ENCODE assay signal across 11 cellular contexts in genomic region chr9:130110166-130110565, GRCh38. TPM values are rescaled to one million over a fixed set of nuclear protein-coding genes. Genes with fewer than 3 reads are reported as not detected.
DNase-seq lines count a peak whose midpoint lies in the region; ATAC-seq and TF ChIP-seq lines count a peak whose summit lies in the region.
"Had no signal": no experiment of that assay in that cellular context is flagged by ENCODE, and none has a peak within 500 bp of the region (broad histone marks: within the 10 kb centered on the region; RNA-seq: fewer than 3 reads in every experiment).

No MANE protein-coding gene starts in this region.

- H3K4me3 Mint-ChIP-seq in H9 (no peak overlapping the region), natural killer cell (no peak overlapping the region)

- TF ChIP-seq CTCF in H9 (conservative IDR thresholded peaks at IDR 0.05) = peak; percentile 60
- peak; percentile 29 for TF ChIP-seq CTCF in astrocyte of the cerebellum (IDR thresholded peaks at IDR 0.05; ENCODE audit: low read depth, low read length, missing control alignments)
- TF ChIP-seq CTCF in natural killer cell (IDR thresholded peaks at IDR 0.05) = no peak

- peak overlapping the region; percentile 32 to 68 (median 52); a peak in 4 of 7 replicates for H3K27ac Mint-ChIP-seq in H9
- peak overlapping the region; percentile 16 to 37 for H3K27ac Mint-ChIP-seq in natural killer cell

- DNase-seq in DMS 273 (lab: John Stamatoyannopoulos, UW; ENCODE audit: unreplicated experiment) (peak; percentile 12), DMS 273 treated with DMSO at 0.1 percent for 48 hours (lab: John Stamatoyannopoulos, UW) (no peak), H9 (peak; percentile 47), astrocyte of the cerebellum (ENCODE audit: low read depth) (no peak), natural killer cell (no peak), COLO829 (ENCODE audit: low spot score) (no peak), occipital lobe (lab: John Stamatoyannopoulos, UW) (no peak)

- H2AK5ac ChIP-seq in H9 (ENCODE audit: insufficient read length, low read length) = no peak overlapping the region

- H4K8ac ChIP-seq in H9 (replicated peaks; ENCODE audit: insufficient read length, low read depth, low read length) = no peak overlapping the region

- H4K20me1 ChIP-seq in H9 (ENCODE audit: control insufficient read depth, insufficient read depth, insufficient read length) = no peaks in the 10 kb centered on the region

- no peak overlapping the region for H4K91ac ChIP-seq in H9 (ENCODE audit: insufficient read length, low read depth, low read length)

- H3K4ac ChIP-seq in H9 (ENCODE audit: low read depth, low read length) = no peak overlapping the region

- no peak overlapping the region for H3K27ac ChIP-seq in H9 (ENCODE audit: insufficient read length, low read depth, low read length)
- H3K27ac ChIP-seq: 22Rv1, breast epithelium had no signal

- H2BK20ac ChIP-seq in H9 (ENCODE audit: low read depth, low read length, poor library complexity, severe bottlenecking) = no peak overlapping the region

- H3K4me1 Mint-ChIP-seq in H9 = peaks cover 8 to 9% of the 10 kb centered on the region in 2 experiments; a peak in 3 of 4 replicates
- H3K4me1 Mint-ChIP-seq in natural killer cell = peaks cover 29 to 49% of the 10 kb centered on the region in 2 donors

- H3K27me3 Mint-ChIP-seq in H9 (ENCODE audit: low read depth) = no peaks in the 10 kb centered on the region
- H3K27me3 Mint-ChIP-seq in natural killer cell (ENCODE audit: low read depth in 2 of 2) = no peaks in the 10 kb centered on the region

- no peak overlapping the region for H3K56ac ChIP-seq in H9 (ENCODE audit: insufficient read length, low read depth, low read length)

- H3K23ac ChIP-seq in H9 (ENCODE audit: insufficient read length, low read depth, low read length) = no peak overlapping the region

- intact Hi-C loops in natural killer cell (cut with micrococcal nuclease) = no loop called here

- H3K23me2 ChIP-seq in H9 (ENCODE audit: insufficient read length, low read depth, low read length, poor library complexity, severe bottlenecking) = no peaks in the 10 kb centered on the region

- H3K14ac ChIP-seq in H9 (ENCODE audit: insufficient read depth, low read length) = no peak overlapping the region

- no peaks in the 10 kb centered on the region for H3K79me2 ChIP-seq in H9 (ENCODE audit: insufficient read depth, low read length)

- H3K27me3 ChIP-seq in H9 (ENCODE audit: insufficient read depth, low read length) = no peaks in the 10 kb centered on the region
- H3K27me3 ChIP-seq: breast epithelium had no signal

- no peak overlapping the region for H2BK5ac ChIP-seq in H9 (ENCODE audit: insufficient read length, low read length)

- peaks cover 4 to 34% (median 29%) of the 10 kb centered on the region in 3 experiments; a peak in 6 of 7 replicates for H3K36me3 Mint-ChIP-seq in H9 (ENCODE audit: insufficient read depth in 1 of 3, low read depth in 3 of 3)
- H3K36me3 Mint-ChIP-seq in natural killer cell = no peaks in the 10 kb centered on the region

- H2BK12ac ChIP-seq in H9 (ENCODE audit: insufficient read length, low read depth, low read length) = no peak overlapping the region

- no peak overlapping the region for H2BK15ac ChIP-seq in H9 (ENCODE audit: low read depth, low read length)

- no peak for ATAC-seq in natural killer cell
- no peak for ATAC-seq in HG03354 (IDR thresholded peaks at IDR 0.05; ENCODE audit: poor library complexity, severe bottlenecking, unreplicated experiment)

- no peaks in the 10 kb centered on the region for H3K79me1 ChIP-seq in H9 (ENCODE audit: insufficient read depth, low read depth, low read length, poor library complexity, severe bottlenecking)

- H3K4me1 ChIP-seq in H9 (ENCODE audit: insufficient read depth, low read length) = no peaks in the 10 kb centered on the region
- H3K4me1 ChIP-seq: breast epithelium had no signal

- H2AFZ ChIP-seq in H9 (ENCODE audit: low read length) = no peak overlapping the region

- no peak overlapping the region for H3K4me3 ChIP-seq in astrocyte of the cerebellum (ENCODE audit: low read depth, low read length)
- H3K4me3 ChIP-seq: breast epithelium, lung had no signal

- no CpG with 5 or more reads among the region's 5 CpGs for WGBS in H9 (ENCODE audit: extremely low coverage, insufficient read length, low lambda C conversion rate)

- H2BK120ac ChIP-seq in H9 (ENCODE audit: low read depth, low read length, poor library complexity, severe bottlenecking) = no peak overlapping the region

- in situ Hi-C loops in astrocyte of the cerebellum (cut with HindIII; ENCODE audit: low sequenced_read_pairs) = loop anchor here (5.0 kb wide), 1 partner anchor 77 kb away; no protein-coding TSS in a partner anchor

- H3K9me3 Mint-ChIP-seq in H9 (no peaks in the 10 kb centered on the region), natural killer cell (no peaks in the 10 kb centered on the region)

- H3K9me3 ChIP-seq in H9 (ENCODE audit: control insufficient read depth, low read depth, low read length) = no peaks in the 10 kb centered on the region
- H3K9me3 ChIP-seq: breast epithelium had no signal

- H3K9ac ChIP-seq in H9 (ENCODE audit: extremely low read depth, insufficient read length, low read length) = no peak overlapping the region

- no peak overlapping the region for H3K18ac ChIP-seq in H9 (ENCODE audit: insufficient read length, low read depth, low read length)

- H3K4me2 ChIP-seq in H9 (ENCODE audit: insufficient read depth, insufficient read length, low read length) = no peak overlapping the region

- H4K5ac ChIP-seq in H9 (ENCODE audit: insufficient read length, low read depth, low read length) = no peak overlapping the region

- no peak overlapping the region for H3T11ph ChIP-seq in H9 (ENCODE audit: low read length)

RNA-seq across cellular contexts. Expression of gene GPR107, which starts 56.5 kb away (rescaled TPM):
- total RNA-seq in H9 (2021) (38.0 and 38.6 TPM in 2 replicates), natural killer cell (10 to 100 TPM; 32.9 to 49.5 (median 41.8) TPM), occipital lobe (22.3 TPM)

Comparison
In these comparisons a context has a peak if more than half of its experiments do, and no peak if none do; other contexts are left out.
1. DNase-seq: peak in DMS 273 (single experiment) and H9 (single experiment); none in DMS 273 treated with DMSO at 0.1 percent for 48 hours (single experiment), astrocyte of the cerebellum (single experiment), natural killer cell (single experiment), COLO829 (single experiment) and occipital lobe (single experiment).